Comparison of ENCODE assay signal across 1 cellular context in genomic region chr1:81894867-81895266, GRCh38.
TF ChIP-seq lines count a peak whose summit lies in the region.

No MANE protein-coding gene starts in this region.

TF ChIP-seq in GM23338, 12 proteins besides CTCF, POLR2A, EP300 and RAD21 (continued from another document):
- no peak for TF ChIP-seq ZNF462 (CRISPR knock-in tag; IDR thresholded peaks at IDR 0.05)
- TF ChIP-seq POLR2AphosphoS5 (IDR thresholded peaks at IDR 0.05; ENCODE audit: low read depth) = no peak
- TF ChIP-seq EZH2 (IDR thresholded peaks at IDR 0.05; ENCODE audit: low read depth, unreplicated experiment) = no peak
